ENCODE assay signal across 8 cellular contexts in the genomic region with DNA sequence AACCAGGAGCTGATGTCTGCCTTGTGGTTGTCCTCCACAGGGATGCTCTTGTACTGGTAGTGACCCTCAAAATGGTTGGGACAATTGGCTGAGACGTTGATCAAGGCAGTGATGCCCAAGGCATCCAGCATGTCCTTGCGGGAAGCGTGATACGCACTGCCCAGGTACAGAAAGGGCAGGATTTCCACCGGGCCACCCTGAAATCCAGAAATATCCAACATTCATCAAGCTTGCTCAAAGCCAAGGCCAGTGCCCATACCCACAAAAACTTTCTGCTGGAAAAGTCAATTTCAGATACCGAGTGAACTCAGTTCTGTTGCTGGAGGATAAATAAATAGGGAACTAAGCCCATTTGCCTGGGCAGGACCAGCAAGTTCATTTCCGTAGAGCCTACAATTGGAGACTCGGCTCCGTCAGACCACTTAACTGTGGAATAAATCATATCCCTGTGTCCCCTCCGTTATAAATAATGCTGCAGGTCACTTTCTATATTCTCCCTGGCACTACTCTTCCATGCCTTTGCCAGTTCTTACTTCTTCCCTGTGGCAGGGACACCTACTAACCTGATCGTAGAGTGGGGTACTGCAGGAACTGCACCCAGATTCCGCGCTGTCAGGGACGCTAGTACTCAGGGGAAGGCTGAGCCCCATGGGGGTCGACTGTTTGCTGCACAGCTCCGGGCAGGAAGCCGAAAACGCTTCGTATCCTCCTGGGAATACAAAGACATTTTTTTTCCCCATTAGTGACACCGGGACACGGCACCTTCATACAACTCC. TPM values are rescaled to one million over a fixed set of nuclear protein-coding genes. Genes with fewer than 3 reads are reported as not detected.
DNase-seq lines count a peak whose midpoint lies in the region; ATAC-seq and TF ChIP-seq lines count a peak whose summit lies in the region.

No MANE protein-coding gene starts in this region.

- no peaks in the 10 kb centered on the region for H3K27me3 ChIP-seq in BE2C
- H3K27me3 ChIP-seq in HUES6 (ENCODE audit: control insufficient read depth, insufficient read depth, low read length) = peaks cover 20% of the 10 kb centered on the region; the same call in 1 of the 2 replicates
- H3K27me3 ChIP-seq in ascending aorta = no peaks in the 10 kb centered on the region
- no peaks in the 10 kb centered on the region for H3K27me3 ChIP-seq in skeletal muscle tissue (ENCODE audit: control insufficient read depth in 3 of 3, insufficient read depth in 3 of 3, low read length in 3 of 3)

- H3K4me1 ChIP-seq in BE2C = peaks cover 8% of the 10 kb centered on the region; the same call in 1 of the 2 replicates
- H3K4me1 ChIP-seq in HUES6 (ENCODE audit: control insufficient read depth, insufficient read depth, low read length) = peaks cover 27% of the 10 kb centered on the region
- H3K4me1 ChIP-seq in ascending aorta = peaks cover 15 to 28% of the 10 kb centered on the region in 2 donors
- peaks cover 57 to 67% (median 62%) of the 10 kb centered on the region in 3 donors for H3K4me1 ChIP-seq in skeletal muscle tissue (ENCODE audit: control insufficient read depth in 3 of 3, insufficient read depth in 3 of 3, low read length in 3 of 3)

- peaks cover 23% of the 10 kb centered on the region for H3K36me3 ChIP-seq in BE2C
- H3K36me3 ChIP-seq in HUES6 (ENCODE audit: control insufficient read depth, insufficient read depth, low read length) = peaks cover 22% of the 10 kb centered on the region
- H3K36me3 ChIP-seq in ascending aorta = peaks cover 36 to 39% of the 10 kb centered on the region in 2 donors
- peaks cover 24 to 34% (median 25%) of the 10 kb centered on the region in 3 donors for H3K36me3 ChIP-seq in skeletal muscle tissue (ENCODE audit: control insufficient read depth in 3 of 3, insufficient read depth in 3 of 3, low read length in 3 of 3)

- H3K27ac ChIP-seq in HUES6 (ENCODE audit: low read depth, low read length) (no peak overlapping the region), ascending aorta (peak overlapping the region; percentile 97 to 100), skeletal muscle tissue (ENCODE audit: low read depth, low read length) (peak overlapping the region; percentile 100)

- intact Hi-C loops in ascending aorta (cut with DNase I) = loop anchor here (5.0 kb wide), 1 partner anchor 163 kb away; no protein-coding TSS in a partner anchor

- no peak for ATAC-seq in HG02571 (IDR thresholded peaks at IDR 0.05; ENCODE audit: unreplicated experiment)
- ATAC-seq in GM18907 (IDR thresholded peaks at IDR 0.05; ENCODE audit: unreplicated experiment) = no peak
- ATAC-seq in GM18909 (IDR thresholded peaks at IDR 0.05; ENCODE audit: poor library complexity, unreplicated experiment) = no peak

- peak; percentile 31 for DNase-seq in BE2C
- peak in 1 of 2 donors; percentile 72 for DNase-seq in ascending aorta (ENCODE audit: low spot score in 2 of 2)

- peak overlapping the region; percentile 84 for H3K4me3 ChIP-seq in BE2C (ENCODE audit: low read depth, low read length)
- H3K4me3 ChIP-seq in HUES6 (ENCODE audit: low read depth, low read length) = peak overlapping the region; percentile 93
- peak overlapping the region; percentile 88 to 89 for H3K4me3 ChIP-seq in ascending aorta
- peak overlapping the region; percentile 72 for H3K4me3 ChIP-seq in iPS-11a (ENCODE audit: low read depth, low read length)
- H3K4me3 ChIP-seq in skeletal muscle tissue (ENCODE audit: low read length in 3 of 3) = peak overlapping the region; percentile 91 to 100 (median 99)

- TF ChIP-seq CTCF in BE2C (IDR thresholded peaks at IDR 0.05; ENCODE audit: low read depth, low read length) (no peak), ascending aorta (IDR thresholded peaks at IDR 0.05) (no peak)

- H3K9ac ChIP-seq in HUES6 (ENCODE audit: low read length) = peak overlapping the region; percentile 97
- peak overlapping the region; percentile 100 for H3K9ac ChIP-seq in skeletal muscle tissue (ENCODE audit: low read depth in 1 of 3, low read length in 3 of 3)

- H3K9me3 ChIP-seq in BE2C = no peaks in the 10 kb centered on the region
- no peaks in the 10 kb centered on the region for H3K9me3 ChIP-seq in HUES6 (ENCODE audit: control insufficient read depth, insufficient read depth, low read depth, low read length)
- H3K9me3 ChIP-seq in ascending aorta = no peaks in the 10 kb centered on the region
- H3K9me3 ChIP-seq in skeletal muscle tissue (ENCODE audit: control insufficient read depth in 3 of 3, low read length in 3 of 3) = no peaks in the 10 kb centered on the region

RNA-seq across cellular contexts. Expression of a gene that starts 1.2 kb away (rescaled TPM):
- 19.5 TPM for polyA plus RNA-seq in BE2C (2012; ENCODE audit: insufficient read depth, insufficient read length, low read depth)
- total RNA-seq in ascending aorta (3,919 TPM), skeletal muscle tissue (67.3 TPM)

Comparison
In these comparisons a context has a peak if more than half of its experiments do, and no peak if none do; other contexts are left out.
1. RNA of a gene that starts 1.2 kb away (total RNA-seq): 3,919 TPM in ascending aorta (single experiment); 67.3 TPM in skeletal muscle tissue (single experiment); every median in the first group is over 10 times any median in the second.
2. Peak in every context shown above with its lines, with median percentiles within 50 percentile points of each other: H3K4me3 ChIP-seq.